ENCODE assay signal across 20 cellular contexts in the genomic region with DNA sequence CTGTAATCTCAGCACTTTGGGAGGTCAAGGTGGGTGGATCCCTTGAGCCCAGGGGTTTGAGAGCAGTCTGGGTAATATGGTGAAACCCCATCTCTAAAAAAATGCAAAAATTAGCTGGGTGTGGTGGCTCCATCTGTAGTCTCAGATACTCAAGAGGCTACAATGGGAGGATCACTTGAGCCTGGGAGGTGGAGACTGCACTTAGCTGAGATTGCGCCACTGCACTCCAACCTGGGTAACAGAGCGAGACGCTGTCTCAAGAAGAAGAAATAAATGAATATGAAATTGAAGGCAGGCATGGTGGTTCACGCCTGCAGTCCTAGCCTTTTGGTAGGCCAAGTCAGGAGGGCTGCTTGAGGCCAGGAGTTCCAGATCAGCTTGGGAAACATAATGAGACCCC. TPM values are rescaled to one million over a fixed set of nuclear protein-coding genes. Genes with fewer than 3 reads are reported as not detected.
DNase-seq lines count a peak whose midpoint lies in the region; ATAC-seq and TF ChIP-seq lines count a peak whose summit lies in the region.
"Had no signal": no experiment of that assay in that cellular context is flagged by ENCODE, and none has a peak within 500 bp of the region (broad histone marks: within the 10 kb centered on the region; RNA-seq: fewer than 3 reads in every experiment).

No MANE protein-coding gene starts in this region.

- intact Hi-C loops in Caco-2 (cut with micrococcal nuclease; ENCODE audit: unreplicated experiment) (loop anchor here (1.0 kb wide), 1 partner anchor 22 kb away; the partner anchor contains the start of gene MAML1), body of pancreas (cut with DNase I) (no loop called here)

- H3K9me3 ChIP-seq in Caco-2 (no peaks in the 10 kb centered on the region), body of pancreas (no peaks in the 10 kb centered on the region), neutrophil (no peaks in the 10 kb centered on the region)
- H3K9me3 ChIP-seq: esophagus muscularis mucosa, gastroesophageal sphincter, testis had no signal

- peak overlapping the region; percentile 62 for H3K27ac Mint-ChIP-seq in activated T-cell treated with anti-CD3 and anti-CD28 coated beads, Interleukin-2, amount 50 U/mL, for 24 hours
- peak overlapping the region; percentile 8 for H3K27ac Mint-ChIP-seq in Caco-2 (ENCODE audit: unreplicated experiment)

- CTCF ChIA-PET in Caco-2 (lab: Charles Lee) = no interaction called here

- no TSS peak for BruUV-seq in Caco-2 (replicated peaks; lab: Mats Ljungman, UMichigan)

- H3K27me3 ChIP-seq in Caco-2 (replicated peaks; ENCODE audit: control insufficient read depth, insufficient read depth, low read length) = no peaks in the 10 kb centered on the region
- no peaks in the 10 kb centered on the region for H3K27me3 ChIP-seq in body of pancreas
- no peaks in the 10 kb centered on the region for H3K27me3 ChIP-seq in neutrophil
- H3K27me3 ChIP-seq: esophagus muscularis mucosa, gastroesophageal sphincter, testis had no signal

- no peak overlapping the region for H3K4me3 Mint-ChIP-seq in activated T-cell treated with anti-CD3 and anti-CD28 coated beads, Interleukin-2, amount 50 U/mL, for 24 hours
- H3K4me3 Mint-ChIP-seq in Caco-2 (ENCODE audit: unreplicated experiment) = no peak overlapping the region
- H3K4me3 Mint-ChIP-seq: activated T-helper 1 cell treated with anti-CD3 and anti-CD28 coated beads, Interleukin-12 subunit alpha, Interleukin-12 subunit beta, Interleukin-2, Interleukin-4 antibody, amounts not matched to agents 30 ng/mL and 10 ng/mL and 1 ng/mL, durations not matched to agents 14 hours and 24 hours and 36 hours had no signal

- POLR2A ChIA-PET in Caco-2 (lab: Charles Lee) = interaction anchor here (1.5 kb wide), 1 partner anchor 22 kb away, joined by 5 read pairs; no protein-coding TSS in a partner anchor

- H3K9me3 Mint-ChIP-seq in activated T-cell treated with anti-CD3 and anti-CD28 coated beads, Interleukin-2, amount 50 U/mL, for 24 hours = no peaks in the 10 kb centered on the region
- H3K9me3 Mint-ChIP-seq in Caco-2 (ENCODE audit: unreplicated experiment) = no peaks in the 10 kb centered on the region
- H3K9me3 Mint-ChIP-seq: activated T-helper 1 cell treated with anti-CD3 and anti-CD28 coated beads, Interleukin-12 subunit alpha, Interleukin-12 subunit beta, Interleukin-2, Interleukin-4 antibody, amounts not matched to agents 30 ng/mL and 10 ng/mL and 1 ng/mL, durations not matched to agents 14 hours and 24 hours and 36 hours had no signal

- DNase-seq in activated T-cell treated with anti-CD3 and anti-CD28 coated beads, Interleukin-2, amount 50 U/mL, for 24 hours = no peak
- DNase-seq in activated T-cell treated with anti-CD3 and anti-CD28 coated beads, Interleukin-2, amount 50 U/mL, for 48 hours = no peak
- DNase-seq in Caco-2 (peak in 1 of 2 experiments; percentile 35), body of pancreas (no peak), NCI-H2171 treated with DMSO at 0.1 percent for 48 hours (lab: John Stamatoyannopoulos, UW) (no peak), NCI-H774 (lab: John Stamatoyannopoulos, UW) (no peak), OCI-M2 (lab: John Stamatoyannopoulos, UW; ENCODE audit: unreplicated experiment) (no peak)
- DNase-seq: amniotic stem cell, caudate nucleus, KBM-7, midbrain, NCI-H187 treated with DMSO at 0.1 percent for 48 hours, NCI-H510A treated with DMSO at 0.1 percent for 48 hours, SHP77, testis had no signal

- H3K36me3 Mint-ChIP-seq in activated T-cell treated with anti-CD3 and anti-CD28 coated beads, Interleukin-2, amount 50 U/mL, for 24 hours (ENCODE audit: low read depth) = peaks cover 25% of the 10 kb centered on the region
- peaks cover 21% of the 10 kb centered on the region for H3K36me3 Mint-ChIP-seq in Caco-2 (ENCODE audit: insufficient read depth, unreplicated experiment)

- H3K4me3 ChIP-seq in Caco-2 (ENCODE audit: low read depth, low read length) = no peak overlapping the region
- no peak overlapping the region for H3K4me3 ChIP-seq in body of pancreas
- no peak overlapping the region for H3K4me3 ChIP-seq in neutrophil (ENCODE audit: low read depth in 1 of 2, low read length in 1 of 2)
- H3K4me3 ChIP-seq: esophagus muscularis mucosa, gastroesophageal sphincter, testis had no signal

- peaks cover 52% of the 10 kb centered on the region for H3K4me1 Mint-ChIP-seq in activated T-cell treated with anti-CD3 and anti-CD28 coated beads, Interleukin-2, amount 50 U/mL, for 24 hours (ENCODE audit: low read depth)
- peaks cover 28% of the 10 kb centered on the region for H3K4me1 Mint-ChIP-seq in Caco-2 (ENCODE audit: low read depth, unreplicated experiment)

- H3K27me3 Mint-ChIP-seq in activated T-cell treated with anti-CD3 and anti-CD28 coated beads, Interleukin-2, amount 50 U/mL, for 24 hours = no peaks in the 10 kb centered on the region
- no peaks in the 10 kb centered on the region for H3K27me3 Mint-ChIP-seq in Caco-2 (ENCODE audit: insufficient read depth, unreplicated experiment)

- 81 to 95% methylated on average over 4 of the region's 4 CpGs for WGBS in body of pancreas, 2 donors

- H3K4me1 ChIP-seq in Caco-2 = peaks cover 18% of the 10 kb centered on the region
- peaks cover 38% of the 10 kb centered on the region for H3K4me1 ChIP-seq in body of pancreas
- peaks cover 37 to 48% of the 10 kb centered on the region in 2 experiments for H3K4me1 ChIP-seq in neutrophil (ENCODE audit: control insufficient read depth in 1 of 2, insufficient read depth in 1 of 2, low read depth in 1 of 2, low read length in 1 of 2)

- peak overlapping the region in 3 of 4 donors; percentile 26 to 49 (median 48) for H3K27ac ChIP-seq in body of pancreas
- peak overlapping the region; percentile 50 for H3K27ac ChIP-seq in neutrophil
- H3K27ac ChIP-seq: gastroesophageal sphincter had no signal

- no peak for TF ChIP-seq POLR2A in body of pancreas (IDR thresholded peaks at IDR 0.05)

- no peaks in the 10 kb centered on the region for H3K36me3 ChIP-seq in Caco-2 (ENCODE audit: control insufficient read depth, insufficient read depth, low read length)
- no peaks in the 10 kb centered on the region for H3K36me3 ChIP-seq in body of pancreas (replicated peaks in 1 of 2; ENCODE audit: insufficient read depth in 1 of 2, low read depth in 2 of 2)
- H3K36me3 ChIP-seq in neutrophil = peaks cover 4% of the 10 kb centered on the region

- no peak for TF ChIP-seq CTCF in Caco-2 (IDR thresholded peaks at IDR 0.05; ENCODE audit: insufficient read depth in 1 of 2, low read depth in 1 of 2, low read length in 1 of 2, severe bottlenecking in 1 of 2, unreplicated experiment in 1 of 2)
- no peak for TF ChIP-seq CTCF in body of pancreas (IDR thresholded peaks at IDR 0.05)
- TF ChIP-seq CTCF in neutrophil (IDR thresholded peaks at IDR 0.05) = no peak

- ATAC-seq in body of pancreas = no peak
- ATAC-seq: gastroesophageal sphincter had no signal

RNA-seq across cellular contexts. Expression of gene MAML1, which starts 21.4 kb away (rescaled TPM):
- total RNA-seq in Caco-2 (2022) (39.3 and 41.3 TPM in 2 replicates), body of pancreas (10 to 100 TPM; 18.1 to 18.2 TPM)

RNA-seq across cellular contexts. Expression of gene LTC4S, which starts 39.8 kb away (rescaled TPM):
- 2.3 and 2.4 TPM in 2 replicates for total RNA-seq in Caco-2 (2022)
- 10 to 100 TPM; 10.6 to 16.2 TPM for total RNA-seq in body of pancreas
- total RNA-seq: Daoy had no signal

RNA-seq across cellular contexts. Expression of gene MGAT4B, which starts 52.6 kb away (rescaled TPM):
- total RNA-seq in Caco-2 (2022) (215 and 217 TPM in 2 replicates), body of pancreas (10 to 100 TPM; 89.0 to 90.0 TPM)

RNA-seq across cellular contexts. Expression of gene CANX, which starts 55.3 kb away (rescaled TPM):
- total RNA-seq in Caco-2 (2022) (853 and 871 TPM in 2 replicates), body of pancreas (100 to 1,000 TPM; 262 to 401 TPM)
